Comparison of ENCODE assay signal across 20 cellular contexts in the genomic region with DNA sequence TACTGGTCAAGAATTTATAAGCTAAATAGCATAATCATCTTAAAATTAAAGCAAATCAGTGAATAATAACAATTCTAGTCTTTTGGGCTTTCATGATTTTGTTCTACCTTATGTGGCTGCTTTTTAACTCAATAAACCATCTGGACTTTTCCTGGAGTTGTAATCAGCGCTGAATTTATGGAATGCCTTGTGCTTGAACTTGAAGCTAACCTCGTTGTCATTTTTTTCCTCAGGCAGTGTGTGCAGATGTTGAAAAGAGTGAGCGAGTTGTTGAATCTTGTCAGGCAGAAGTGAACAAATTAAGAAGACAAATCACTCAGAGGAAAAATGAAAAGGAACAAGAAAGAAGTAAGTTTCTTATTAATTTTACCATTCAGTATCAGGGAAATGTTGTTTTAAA.
"Had no signal": no experiment of that assay in that cellular context is flagged by ENCODE, and none has a peak within 500 bp of the region (broad histone marks: within the 10 kb centered on the region; RNA-seq: fewer than 3 reads in every experiment).

No MANE protein-coding gene starts in this region.

- H3K9me3 Mint-ChIP-seq: effector memory CD8-positive, alpha-beta T cell; naive thymus-derived CD8-positive, alpha-beta T cell; stimulated activated effector memory CD8-positive, alpha-beta T cell treated with anti-CD3 and anti-CD28 coated beads, Interleukin-12 subunit alpha, Interleukin-12 subunit beta, amount 100 ng/mL, for 72 hours had no signal

- H3K27ac Mint-ChIP-seq: effector memory CD8-positive, alpha-beta T cell; stimulated activated effector memory CD8-positive, alpha-beta T cell treated with anti-CD3 and anti-CD28 coated beads, Interleukin-12 subunit alpha, Interleukin-12 subunit beta, amount 100 ng/mL, for 72 hours had no signal

- ATAC-seq: effector memory CD8-positive, alpha-beta T cell; foreskin keratinocyte; left colon; left ventricle myocardium superior; naive thymus-derived CD8-positive, alpha-beta T cell; stimulated activated effector memory CD8-positive, alpha-beta T cell treated with anti-CD3 and anti-CD28 coated beads, Interleukin-12 subunit alpha, Interleukin-12 subunit beta, amount 100 ng/mL, for 72 hours; stimulated activated naive CD8-positive, alpha-beta T cell treated with anti-CD3 and anti-CD28 coated beads, Interleukin-15, Interleukin-2, amounts not matched to agents 100 U/mL and 50 U/mL, for 24 hours had no signal

- DNase-seq: effector memory CD8-positive, alpha-beta T cell; esophagus squamous epithelium; foreskin keratinocyte; kidney; left colon; left ventricle myocardium superior; mesendoderm; naive thymus-derived CD8-positive, alpha-beta T cell; ovary; sigmoid colon; stimulated activated CD4-positive, alpha-beta T cell treated with anti-CD3 and anti-CD28 coated beads, Interleukin-12 subunit alpha, Interleukin-12 subunit beta, amount 100 ng/mL, for 4 hours; stimulated activated CD4-positive, alpha-beta T cell treated with anti-CD3 and anti-CD28 coated beads, Interleukin-2, amount 100 ng/mL, for 48 hours; stimulated activated CD8-positive, alpha-beta memory T cell treated with anti-CD3 and anti-CD28 coated beads, Interleukin-4, amount 100 ng/mL, for 48 hours; stimulated activated naive CD8-positive, alpha-beta T cell treated with anti-CD3 and anti-CD28 coated beads, Interleukin-15, Interleukin-2, amounts not matched to agents 100 U/mL and 50 U/mL, for 24 hours; testis; transverse colon had no signal

- H3K4me3 Mint-ChIP-seq: effector memory CD8-positive, alpha-beta T cell; naive thymus-derived CD8-positive, alpha-beta T cell; stimulated activated effector memory CD8-positive, alpha-beta T cell treated with anti-CD3 and anti-CD28 coated beads, Interleukin-12 subunit alpha, Interleukin-12 subunit beta, amount 100 ng/mL, for 72 hours had no signal

- H3K27ac ChIP-seq: esophagus squamous epithelium, foreskin keratinocyte, hepatocyte, ovary, right atrium auricular region, skin epidermis, transverse colon had no signal

- H3K4me1 Mint-ChIP-seq: naive thymus-derived CD8-positive, alpha-beta T cell; stimulated activated effector memory CD8-positive, alpha-beta T cell treated with anti-CD3 and anti-CD28 coated beads, Interleukin-12 subunit alpha, Interleukin-12 subunit beta, amount 100 ng/mL, for 72 hours had no signal

- H3K27me3 Mint-ChIP-seq: effector memory CD8-positive, alpha-beta T cell; naive thymus-derived CD8-positive, alpha-beta T cell had no signal
